Comparison of ENCODE assay signal across 8 cellular contexts in the genomic region with DNA sequence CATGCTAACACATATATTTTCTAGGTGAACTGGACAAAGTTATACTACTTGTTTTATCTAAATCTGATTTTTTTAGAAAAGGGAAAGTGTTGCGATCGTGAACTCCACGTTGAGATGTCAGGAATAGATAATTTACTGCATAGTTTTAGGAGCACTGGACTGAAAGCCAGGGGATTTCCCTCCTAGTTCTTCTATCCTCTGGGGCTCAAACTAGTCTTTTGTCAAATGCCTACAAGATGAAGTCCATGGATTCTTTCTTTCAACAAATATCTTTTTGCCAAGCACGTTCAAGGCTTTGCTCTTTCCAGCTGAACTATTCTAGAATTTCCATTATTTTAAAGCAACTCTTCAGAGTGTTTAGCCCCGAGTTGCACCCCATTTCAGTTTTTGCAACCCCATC. TPM values are rescaled to one million over a fixed set of nuclear protein-coding genes. Genes with fewer than 3 reads are reported as not detected.
A peak's percentile ranks its signal among the peaks of the same experiment; 100 is the strongest.
DNase-seq lines count a peak whose midpoint lies in the region; ATAC-seq and TF ChIP-seq lines count a peak whose summit lies in the region.

No MANE protein-coding gene starts in this region.

- H3K27ac ChIP-seq in esophagus muscularis mucosa (replicated peaks in 1 of 4) (peak overlapping the region; percentile 83 to 88 (median 86)), prostate gland (peak overlapping the region; percentile 78 to 84)

- TF ChIP-seq POLR2A in esophagus muscularis mucosa (IDR thresholded peaks at IDR 0.05; ENCODE audit: low read depth): no peak
- no peak for TF ChIP-seq POLR2A in prostate gland (IDR thresholded peaks at IDR 0.05)

- H3K27me3 ChIP-seq in esophagus muscularis mucosa (no peaks in the 10 kb centered on the region), prostate gland (replicated peaks; ENCODE audit: insufficient read depth) (no peaks in the 10 kb centered on the region)

- TF ChIP-seq CTCF in esophagus muscularis mucosa (IDR thresholded peaks at IDR 0.05): no peak
- TF ChIP-seq CTCF in prostate gland (IDR thresholded peaks at IDR 0.05): no peak

- ATAC-seq in GM18909 (IDR thresholded peaks at IDR 0.05; ENCODE audit: poor library complexity, unreplicated experiment) (peak; percentile 4), GM21619 (IDR thresholded peaks at IDR 0.05; ENCODE audit: unreplicated experiment) (no peak)

- H3K4me1 ChIP-seq in esophagus muscularis mucosa (peaks cover 20 to 37% (median 34%) of the 10 kb centered on the region in 4 donors), prostate gland (replicated peaks) (no peaks in the 10 kb centered on the region)

- H3K9me3 ChIP-seq in esophagus muscularis mucosa (no peaks in the 10 kb centered on the region), prostate gland (no peaks in the 10 kb centered on the region)

- 1% methylated on average over 5 of the region's 5 CpGs for WGBS in esophagus muscularis mucosa
- WGBS in prostate gland: 2% methylated on average over 5 of the region's 5 CpGs

- H3K36me3 ChIP-seq in esophagus muscularis mucosa (no peaks in the 10 kb centered on the region), prostate gland (no peaks in the 10 kb centered on the region)

- TF ChIP-seq EP300 in esophagus muscularis mucosa (IDR thresholded peaks at IDR 0.05): no peak

- intact Hi-C loops in esophagus muscularis mucosa (cut with DNase I) (loop anchor here (5.0 kb wide), 1 partner anchor 258 kb away; no protein-coding TSS in a partner anchor), prostate gland (cut with DNase I) (loop anchor here (5.0 to 10.0 kb wide), 2 partner anchors 134 to 172 kb away; a partner anchor contains a TSS)

- peak overlapping the region; percentile 78 to 98 (median 84) for H3K4me3 ChIP-seq in esophagus muscularis mucosa
- H3K4me3 ChIP-seq in prostate gland: peak overlapping the region; percentile 96

- DNase-seq in OCI-M1 (lab: John Stamatoyannopoulos, UW) (peak; percentile 33), esophagus muscularis mucosa (ENCODE audit: extremely low spot score) (no peak), prostate gland (ENCODE audit: low spot score) (no peak), UCSD-AML1 (lab: John Stamatoyannopoulos, UW; ENCODE audit: unreplicated experiment) (no peak), amygdala (lab: John Stamatoyannopoulos, UW) (no peak), NCI-H2029 treated with DMSO at 0.1 percent for 48 hours (lab: John Stamatoyannopoulos, UW) (no peak)

RNA-seq across cellular contexts. Expression of a gene that starts 0.6 kb away (rescaled TPM):
- total RNA-seq in esophagus muscularis mucosa (10 to 100 TPM; 10.6 to 15.9 (median 12.4) TPM), prostate gland (10 to 100 TPM; 17.6 to 25.2 TPM)

RNA-seq across cellular contexts. Expression of a gene that starts 42.5 kb away (rescaled TPM):
- total RNA-seq in esophagus muscularis mucosa (10 to 100 TPM; 13.3 to 26.2 (median 19.4) TPM), prostate gland (100 to 1,000 TPM in 1 of 2 donors, 10 to 100 TPM in 1; 29.9 to 171 TPM)
